ENCODE assay signal across 15 cellular contexts in the genomic region with DNA sequence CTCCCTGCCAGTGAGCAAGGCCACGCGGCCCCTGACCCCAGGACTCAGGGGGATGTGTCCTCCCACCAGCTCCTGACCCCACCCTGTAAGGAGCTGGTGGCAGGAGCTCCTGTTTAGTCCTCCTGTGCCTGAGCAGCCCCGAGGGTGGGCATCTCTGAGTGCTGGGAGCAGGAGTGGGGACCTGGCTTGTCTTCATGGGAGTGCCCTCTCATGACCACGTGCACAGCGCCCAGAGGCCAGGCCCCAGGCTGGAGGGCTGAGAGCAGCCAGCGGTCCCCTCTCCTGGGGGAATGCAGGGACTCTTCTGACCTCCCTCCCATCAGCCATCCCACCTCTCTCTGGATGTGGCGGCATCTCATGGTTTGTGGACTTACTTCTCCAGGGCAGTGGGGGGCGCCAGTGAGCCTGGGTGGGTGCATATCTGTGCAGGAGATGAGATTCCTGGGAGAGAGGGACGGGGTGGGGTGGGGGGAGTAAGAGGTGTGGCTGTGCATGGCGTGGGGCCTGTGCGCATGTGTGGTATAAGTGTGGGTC.
DNase-seq lines count a peak whose midpoint lies in the region; ATAC-seq and TF ChIP-seq lines count a peak whose summit lies in the region.
"Had no signal": no experiment of that assay in that cellular context is flagged by ENCODE, and none has a peak within 500 bp of the region (broad histone marks: within the 10 kb centered on the region; RNA-seq: fewer than 3 reads in every experiment).

No MANE protein-coding gene starts in this region.

- intact Hi-C loops in Right ventricle myocardium superior (cut with DNase I) (no loop called here), heart right ventricle (cut with DNase I) (no loop called here), spleen (cut with DNase I; ENCODE audit: low total_unique reads) (no loop called here), stomach (cut with DNase I; ENCODE audit: low total_unique reads) (no loop called here)

- H3K4me3 ChIP-seq in heart right ventricle (no peak overlapping the region), OCI-LY3 (ENCODE audit: low read length) (no peak overlapping the region), spleen (no peak overlapping the region), stomach (no peak overlapping the region)
- H3K4me3 ChIP-seq: lung, pancreas, SK-N-MC had no signal

- H3K27me3 ChIP-seq in heart right ventricle (no peaks in the 10 kb centered on the region), OCI-LY3 (ENCODE audit: low read depth, low read length) (no peaks in the 10 kb centered on the region), spleen (replicated peaks in 1 of 7) (peaks cover 0 to 11% (median 0%) of the 10 kb centered on the region in 7 donors), stomach (peaks cover 0 to 12% (median 0%) of the 10 kb centered on the region in 3 donors)
- H3K27me3 ChIP-seq: pancreas had no signal

- peaks cover 11% of the 10 kb centered on the region for H3K9me3 Mint-ChIP-seq in glutamatergic neuron (ENCODE audit: unreplicated experiment)
- H3K9me3 Mint-ChIP-seq: activated T-helper 1 cell treated with anti-CD3 and anti-CD28 coated beads, Interleukin-12 subunit alpha, Interleukin-12 subunit beta, Interleukin-2, Interleukin-4 antibody, amounts not matched to agents 30 ng/mL and 10 ng/mL and 1 ng/mL, durations not matched to agents 14 hours and 24 hours and 36 hours had no signal

- no peaks in the 10 kb centered on the region for H3K79me2 ChIP-seq in OCI-LY3 (ENCODE audit: low read length)

- no peak overlapping the region for H3K27ac ChIP-seq in heart right ventricle
- no peak overlapping the region for H3K27ac ChIP-seq in OCI-LY3 (ENCODE audit: low read length)
- H3K27ac ChIP-seq in spleen: no peak overlapping the region
- H3K27ac ChIP-seq in stomach: no peak overlapping the region
- H3K27ac ChIP-seq: pancreas, SK-N-MC had no signal

- peaks cover 11% of the 10 kb centered on the region for H3K27me3 Mint-ChIP-seq in glutamatergic neuron (ENCODE audit: unreplicated experiment)

- H3K9ac ChIP-seq in OCI-LY3 (ENCODE audit: low read length): no peak overlapping the region

- no peak for TF ChIP-seq POLR2A in spleen (IDR thresholded peaks at IDR 0.05)
- TF ChIP-seq POLR2A in stomach (IDR thresholded peaks at IDR 0.05): no peak

- H3K4me1 ChIP-seq in heart right ventricle: peaks cover 0 to 8% (median 0%) of the 10 kb centered on the region in 9 donors
- H3K4me1 ChIP-seq in OCI-LY3 (ENCODE audit: low read length): peaks cover 50% of the 10 kb centered on the region
- peaks cover 0 to 12% (median 3%) of the 10 kb centered on the region in 6 donors for H3K4me1 ChIP-seq in spleen
- peaks cover 0 to 14% (median 7%) of the 10 kb centered on the region in 4 donors for H3K4me1 ChIP-seq in stomach
- H3K4me1 ChIP-seq: pancreas had no signal

- H2AFZ ChIP-seq in OCI-LY3 (ENCODE audit: low read depth, low read length): no peak overlapping the region; the same call in 1 of the 2 replicates

- H3K27ac Mint-ChIP-seq in glutamatergic neuron (ENCODE audit: unreplicated experiment): no peak overlapping the region
- H3K27ac Mint-ChIP-seq: activated T-helper 1 cell treated with anti-CD3 and anti-CD28 coated beads, Interleukin-12 subunit alpha, Interleukin-12 subunit beta, Interleukin-2, Interleukin-4 antibody, amounts not matched to agents 30 ng/mL and 10 ng/mL and 1 ng/mL, durations not matched to agents 14 hours and 24 hours and 36 hours had no signal

- H3K4me1 Mint-ChIP-seq in glutamatergic neuron (ENCODE audit: low read depth, unreplicated experiment): peaks cover 23% of the 10 kb centered on the region

- H3K9me3 ChIP-seq in heart right ventricle (no peaks in the 10 kb centered on the region), OCI-LY3 (ENCODE audit: insufficient read depth, low read length) (no peaks in the 10 kb centered on the region), spleen (no peaks in the 10 kb centered on the region), stomach (no peaks in the 10 kb centered on the region)
- H3K9me3 ChIP-seq: pancreas had no signal

- TF ChIP-seq CTCF in heart right ventricle (IDR thresholded peaks at IDR 0.05) (no peak), OCI-LY3 (IDR thresholded peaks at IDR 0.05; ENCODE audit: low read depth, low read length) (peak; percentile 50), glutamatergic neuron (IDR thresholded peaks at IDR 0.05; ENCODE audit: partially characterized antibody, unreplicated experiment) (peak; percentile 36), spleen (IDR thresholded peaks at IDR 0.05 in 8 of 11, conservative IDR thresholded peaks at IDR 0.05 in 3 of 11) (no peak), stomach (IDR thresholded peaks at IDR 0.05) (no peak)

- H3K36me3 ChIP-seq in heart right ventricle (no peaks in the 10 kb centered on the region), OCI-LY3 (replicated peaks; ENCODE audit: low read depth, low read length) (no peaks in the 10 kb centered on the region), spleen (no peaks in the 10 kb centered on the region), stomach (no peaks in the 10 kb centered on the region)
- H3K36me3 ChIP-seq: pancreas had no signal

- no peaks in the 10 kb centered on the region for H4K20me1 ChIP-seq in OCI-LY3 (ENCODE audit: insufficient read depth, low read length)

- ATAC-seq in Right ventricle myocardium superior (ENCODE audit: poor library complexity) (no peak), heart right ventricle (no peak), HG03378 (IDR thresholded peaks at IDR 0.05; ENCODE audit: unreplicated experiment) (no peak)
- ATAC-seq: pancreas had no signal

- WGBS in heart right ventricle, 2 donors: 81 to 83% methylated on average over 11 of the region's 11 CpGs
- WGBS in spleen, 5 donors: 76 to 84% (median 81%) methylated on average over 10 to 11 of the region's 11 CpGs
- 74 to 79% (median 76%) methylated on average over 10 to 11 of the region's 11 CpGs for WGBS in stomach, 5 donors

- H3K36me3 Mint-ChIP-seq in glutamatergic neuron (ENCODE audit: unreplicated experiment): no peaks in the 10 kb centered on the region

- H3K4me3 Mint-ChIP-seq in glutamatergic neuron (ENCODE audit: unreplicated experiment): no peak overlapping the region
- H3K4me3 Mint-ChIP-seq: activated T-helper 1 cell treated with anti-CD3 and anti-CD28 coated beads, Interleukin-12 subunit alpha, Interleukin-12 subunit beta, Interleukin-2, Interleukin-4 antibody, amounts not matched to agents 30 ng/mL and 10 ng/mL and 1 ng/mL, durations not matched to agents 14 hours and 24 hours and 36 hours had no signal

- H3K4me2 ChIP-seq in OCI-LY3 (ENCODE audit: low read length): no peak overlapping the region

- no peak for TF ChIP-seq EP300 in stomach (IDR thresholded peaks at IDR 0.05)

- peak; percentile 32 for DNase-seq in Right ventricle myocardium superior
- DNase-seq in heart right ventricle: no peak
- peak; percentile 52 for DNase-seq in glutamatergic neuron
- DNase-seq in spleen: peak; percentile 54
- no peak for DNase-seq in NCI-H2171 treated with DMSO at 0.1 percent for 48 hours (lab: John Stamatoyannopoulos, UW)
- DNase-seq in stomach: no peak
- DNase-seq: head of caudate nucleus, NCI-H1417, NCI-H774 had no signal

Comparison
In these comparisons a context has a peak if more than half of its experiments do, and no peak if none do; other contexts are left out.
1. DNase-seq: peak in Right ventricle myocardium superior (single experiment), glutamatergic neuron (single experiment) and spleen (single experiment); none in heart right ventricle (0 of 2), NCI-H2171 treated with DMSO at 0.1 percent for 48 hours (single experiment) and stomach (single experiment).
2. CTCF ChIP-seq: peak in OCI-LY3 (single experiment) and glutamatergic neuron (single experiment); none in heart right ventricle (0 of 9), spleen (0 of 11) and stomach (0 of 7).